ENCODE assay signal across 10 cellular contexts in the genomic region with DNA sequence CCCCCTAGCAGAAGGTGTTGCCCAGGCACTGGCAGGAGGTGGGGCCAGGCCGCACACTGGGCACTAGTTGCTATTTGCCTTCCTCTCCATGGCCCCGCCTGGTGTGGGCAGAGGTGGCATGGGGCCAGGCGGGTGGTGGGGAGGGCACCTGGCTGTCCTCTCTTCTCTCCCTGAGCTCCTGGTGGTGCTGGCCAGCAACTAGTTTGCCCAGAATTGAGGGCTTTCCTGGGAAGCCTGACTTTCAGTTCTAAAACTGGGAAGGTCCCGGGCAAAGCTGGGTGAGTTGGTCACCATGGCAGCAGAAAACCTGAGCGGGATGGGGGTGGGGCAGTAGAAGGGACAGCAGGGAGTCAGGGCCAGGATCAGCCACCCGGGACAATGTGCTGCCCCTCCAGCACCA. TPM values are rescaled to one million over a fixed set of nuclear protein-coding genes. Genes with fewer than 3 reads are reported as not detected.
A peak's percentile ranks its signal among the peaks of the same experiment; 100 is the strongest.
DNase-seq lines count a peak whose midpoint lies in the region; ATAC-seq and TF ChIP-seq lines count a peak whose summit lies in the region.
"Had no signal": no experiment of that assay in that cellular context is flagged by ENCODE, and none has a peak within 500 bp of the region (broad histone marks: within the 10 kb centered on the region; RNA-seq: fewer than 3 reads in every experiment).

No MANE protein-coding gene starts in this region.

- H3K9me3 ChIP-seq in esophagus muscularis mucosa (peaks cover 0 to 5% (median 0%) of the 10 kb centered on the region in 4 donors), neutrophil (no peaks in the 10 kb centered on the region)

- no peak for TF ChIP-seq EP300 in esophagus muscularis mucosa (IDR thresholded peaks at IDR 0.05)

- peaks cover 17% of the 10 kb centered on the region for H3K36me3 Mint-ChIP-seq in Calu3 (ENCODE audit: insufficient read depth, unreplicated experiment)
- H3K36me3 Mint-ChIP-seq: natural killer cell had no signal

- TF ChIP-seq POLR2A in esophagus muscularis mucosa (IDR thresholded peaks at IDR 0.05; ENCODE audit: low read depth) = no peak

- no peak overlapping the region for H3K4me3 Mint-ChIP-seq in Calu3 (ENCODE audit: low read depth, unreplicated experiment)
- H3K4me3 Mint-ChIP-seq: natural killer cell had no signal

- CTCF ChIA-PET in Calu3 (lab: Charles Lee) = interaction anchor here (1.6 kb wide), 1 partner anchor 54 kb away, joined by 3 read pairs; no protein-coding TSS in a partner anchor

- H3K27ac ChIP-seq in esophagus muscularis mucosa (replicated peaks in 1 of 4) (peak overlapping the region; percentile 90 to 96 (median 96)), neutrophil (peak overlapping the region; percentile 45)

- H3K27me3 ChIP-seq in esophagus muscularis mucosa = peaks cover 0 to 6% (median 0%) of the 10 kb centered on the region in 4 donors
- no peaks in the 10 kb centered on the region for H3K27me3 ChIP-seq in neutrophil

- H3K4me1 ChIP-seq in esophagus muscularis mucosa (peaks cover 69 to 95% (median 93%) of the 10 kb centered on the region in 4 donors), neutrophil (ENCODE audit: control insufficient read depth in 1 of 2, insufficient read depth in 1 of 2, low read depth in 1 of 2, low read length in 1 of 2) (peaks cover 50 to 65% of the 10 kb centered on the region in 2 experiments)

- TF ChIP-seq CTCF in Calu3 (IDR thresholded peaks at IDR 0.05; ENCODE audit: unreplicated experiment) (no peak), esophagus muscularis mucosa (IDR thresholded peaks at IDR 0.05) (no peak), neutrophil (IDR thresholded peaks at IDR 0.05) (no peak)

- DNase-seq in Calu3 (peak; percentile 94), NCI-H2029 treated with DMSO at 0.1 percent for 48 hours (lab: John Stamatoyannopoulos, UW) (peak; percentile 89), esophagus muscularis mucosa (ENCODE audit: extremely low spot score) (no peak), GF-D8 (lab: John Stamatoyannopoulos, UW) (no peak), AG08395 (ENCODE audit: low spot score) (no peak)
- DNase-seq: activated T-cell treated with anti-CD3 and anti-CD28 coated beads for 4 hours, natural killer cell had no signal

- WGBS in esophagus muscularis mucosa = 62% methylated on average over 3 of the region's 6 CpGs

- H3K4me3 ChIP-seq in esophagus muscularis mucosa (no peak overlapping the region), neutrophil (ENCODE audit: low read depth in 1 of 2, low read length in 1 of 2) (no peak overlapping the region)

- no peak for ATAC-seq in HG03469 (IDR thresholded peaks at IDR 0.05; ENCODE audit: unreplicated experiment)
- ATAC-seq in GM19324 (IDR thresholded peaks at IDR 0.05; ENCODE audit: low FRiP score, unreplicated experiment) = no peak
- ATAC-seq: natural killer cell had no signal

- peaks cover 19% of the 10 kb centered on the region for H3K27me3 Mint-ChIP-seq in Calu3 (ENCODE audit: unreplicated experiment)

- H3K36me3 ChIP-seq in esophagus muscularis mucosa = no peaks in the 10 kb centered on the region
- H3K36me3 ChIP-seq in neutrophil = no peaks in the 10 kb centered on the region

- H3K27ac Mint-ChIP-seq in Calu3 (ENCODE audit: unreplicated experiment) = peak overlapping the region; percentile 49
- H3K27ac Mint-ChIP-seq: natural killer cell had no signal

- BruUV-seq in Calu3 (replicated peaks; lab: Mats Ljungman, UMichigan) = no TSS peak

- peaks cover 32% of the 10 kb centered on the region for H3K4me1 Mint-ChIP-seq in Calu3 (ENCODE audit: low read depth, unreplicated experiment)

- peaks cover 3% of the 10 kb centered on the region for H3K9me3 Mint-ChIP-seq in Calu3 (ENCODE audit: low read depth, unreplicated experiment)
- H3K9me3 Mint-ChIP-seq: natural killer cell had no signal

- intact Hi-C loops in Calu3 (cut with micrococcal nuclease; ENCODE audit: unreplicated experiment) (loop anchor here (5.0 kb wide), 2 partner anchors 52 to 53 kb away; no protein-coding TSS in a partner anchor), esophagus muscularis mucosa (cut with DNase I) (no loop called here)

RNA-seq across cellular contexts. Expression of a gene that starts 48.2 kb away (rescaled TPM):
- total RNA-seq in Calu3 (2022) (29.5 and 32.0 TPM in 2 replicates), esophagus muscularis mucosa (100 to 1,000 TPM in 2 of 4 donors, 10 to 100 TPM in 2; 67.6 to 203 (median 139) TPM)

Comparison
In these comparisons a context has a peak if more than half of its experiments do, and no peak if none do; other contexts are left out.
1. DNase-seq: peak in Calu3 (single experiment) and NCI-H2029 treated with DMSO at 0.1 percent for 48 hours (single experiment); none in esophagus muscularis mucosa (single experiment), GF-D8 (single experiment) and AG08395 (single experiment).